28 cellular contexts compared by ENCODE assay signal in genomic region chr19:17929056-17929455, GRCh38. TPM values are rescaled to one million over a fixed set of nuclear protein-coding genes. Genes with fewer than 3 reads are reported as not detected.
"Had no signal": no experiment of that assay in that cellular context is flagged by ENCODE, and none has a peak within 500 bp of the region (broad histone marks: within the 10 kb centered on the region; RNA-seq: fewer than 3 reads in every experiment).

No MANE protein-coding gene starts in this region.

- H3K27me3 ChIP-seq: ascending aorta, colonic mucosa, foreskin keratinocyte had no signal

- H3K9me3 Mint-ChIP-seq: activated B cell treated with CpG ODN at 0.5 μM for 24 hours; activated CD4-positive, alpha-beta memory T cell treated with anti-CD3 and anti-CD28 coated beads, Interleukin-2, amount 10 ng/mL, durations not matched to agents 7 days and 5 days; central memory CD8-positive, alpha-beta T cell; endodermal cell; natural killer cell treated with Interleukin-12 subunit alpha and Interleukin-12 subunit beta and Interleukin-15 and Interleukin-18, amount 100 ng/mL, for 72 hours had no signal

- ATAC-seq: activated CD8-positive, alpha-beta memory T cell treated with anti-CD3 and anti-CD28 coated beads, Interleukin-2, amount 10 ng/mL, durations not matched to agents 7 days and 5 days; foreskin keratinocyte; left lobe of liver; natural killer cell treated with Interleukin-12 subunit alpha and Interleukin-12 subunit beta and Interleukin-15 and Interleukin-18, amount 100 ng/mL, for 72 hours; stimulated activated naive CD8-positive, alpha-beta T cell treated with anti-CD3 and anti-CD28 coated beads, Interleukin-15, Interleukin-2, amounts not matched to agents 100 U/mL and 50 U/mL, for 24 hours had no signal

- H3K36me3 ChIP-seq: ascending aorta, colonic mucosa, tibial artery had no signal

- FAIRE-seq: kidney, urothelium cell line had no signal

- H3K9me3 ChIP-seq: ascending aorta, colonic mucosa, tibial artery had no signal

- H3K4me1 ChIP-seq: foreskin keratinocyte had no signal

- H3K27ac Mint-ChIP-seq: activated B cell treated with CpG ODN at 0.5 μM for 24 hours; activated CD4-positive, alpha-beta memory T cell treated with anti-CD3 and anti-CD28 coated beads, Interleukin-2, amount 10 ng/mL, durations not matched to agents 7 days and 5 days; activated CD8-positive, alpha-beta memory T cell treated with anti-CD3 and anti-CD28 coated beads, Interleukin-2, amount 10 ng/mL, durations not matched to agents 7 days and 5 days; endodermal cell; mesothelial cell of epicardium; natural killer cell treated with Interleukin-12 subunit alpha and Interleukin-12 subunit beta and Interleukin-15 and Interleukin-18, amount 100 ng/mL, for 72 hours had no signal

- H3K36me3 Mint-ChIP-seq: activated CD8-positive, alpha-beta memory T cell treated with anti-CD3 and anti-CD28 coated beads, Interleukin-2, amount 10 ng/mL, durations not matched to agents 7 days and 5 days; mesothelial cell of epicardium; natural killer cell treated with Interleukin-12 subunit alpha and Interleukin-12 subunit beta and Interleukin-15 and Interleukin-18, amount 100 ng/mL, for 72 hours had no signal

- H3K4me3 ChIP-seq: ascending aorta, colonic mucosa, lung, tibial artery had no signal

- H3K27ac ChIP-seq: ascending aorta, colonic mucosa, foreskin keratinocyte, tibial artery had no signal

- DNase-seq: activated B cell treated with CpG ODN at 0.5 μM for 24 hours; activated CD4-positive, alpha-beta memory T cell treated with anti-CD3 and anti-CD28 coated beads, Interleukin-2, amount 10 ng/mL, durations not matched to agents 7 days and 5 days; activated CD4-positive, alpha-beta T cell treated with anti-CD3 and anti-CD28 coated beads for 4 hours; activated CD8-positive, alpha-beta memory T cell treated with anti-CD3 and anti-CD28 coated beads, Interleukin-2, amount 10 ng/mL, durations not matched to agents 7 days and 5 days; activated effector memory CD4-positive, alpha-beta T cell treated with Interleukin-2 at 50 U/mL for 16 hours; activated naive CD4-positive, alpha-beta T cell treated with anti-CD3 and anti-CD28 coated beads, Interleukin-2, amount 50 U/mL, for 16 hours; activated T-cell treated with anti-CD3 and anti-CD28 coated beads, Interleukin-2, amount 50 U/mL, for 1 hour; colonic mucosa; endodermal cell; foreskin keratinocyte; hypothalamus; kidney; occipital lobe; retina; stimulated activated CD4-positive, alpha-beta T cell treated with anti-CD3 and anti-CD28 coated beads, Interleukin-2, amount 100 ng/mL, for 24 hours; stimulated activated naive CD8-positive, alpha-beta T cell treated with anti-CD3 and anti-CD28 coated beads, Interleukin-15, Interleukin-2, amounts not matched to agents 100 U/mL and 50 U/mL, for 24 hours; substantia nigra; tibial artery had no signal

- H3K4me3 Mint-ChIP-seq: activated B cell treated with CpG ODN at 0.5 μM for 24 hours; activated CD4-positive, alpha-beta memory T cell treated with anti-CD3 and anti-CD28 coated beads, Interleukin-2, amount 10 ng/mL, durations not matched to agents 7 days and 5 days; activated CD8-positive, alpha-beta memory T cell treated with anti-CD3 and anti-CD28 coated beads, Interleukin-2, amount 10 ng/mL, durations not matched to agents 7 days and 5 days; central memory CD8-positive, alpha-beta T cell; endodermal cell; mesothelial cell of epicardium; natural killer cell treated with Interleukin-12 subunit alpha and Interleukin-12 subunit beta and Interleukin-15 and Interleukin-18, amount 100 ng/mL, for 72 hours had no signal

RNA-seq across cellular contexts. Expression of gene KCNN1, which starts 37.9 kb away (rescaled TPM):
- total RNA-seq: activated B cell treated with CpG ODN at 0.5 μM for 24 hours; activated CD4-positive, alpha-beta memory T cell treated with anti-CD3 and anti-CD28 coated beads, Interleukin-2, amount 10 ng/mL, durations not matched to agents 7 days and 5 days; ascending aorta; colonic mucosa; epithelial cell of proximal tubule; foreskin keratinocyte; left lobe of liver had no signal
- polyA plus RNA-seq: fibroblast of lung had no signal

RNA-seq across cellular contexts. Expression of gene SLC5A5, which starts 57.3 kb away (rescaled TPM):
- total RNA-seq: ascending aorta, colonic mucosa, epithelial cell of proximal tubule, fibroblast of lung, left lobe of liver, mesothelial cell of epicardium, posterior vena cava had no signal
- polyA plus RNA-seq: fibroblast of lung, foreskin keratinocyte had no signal
